In genomic region chr21:15875286-15875685, GRCh38 we compare ENCODE assay signal across 33 cellular contexts.
"Had no signal": no experiment of that assay in that cellular context is flagged by ENCODE, and none has a peak within 500 bp of the region (broad histone marks: within the 10 kb centered on the region; RNA-seq: fewer than 3 reads in every experiment).

No MANE protein-coding gene starts in this region.

- FAIRE-seq: RCC 7860 had no signal

- H3K4me3 ChIP-seq: ascending aorta, PC-9 had no signal

- DNase-seq: activated CD4-positive, alpha-beta memory T cell treated with anti-CD3 and anti-CD28 coated beads, Interleukin-2, amount 10 ng/mL, durations not matched to agents 7 days and 5 days; activated CD4-positive, alpha-beta T cell treated with anti-CD3 and anti-CD28 coated beads for 1 hour; activated CD4-positive, alpha-beta T cell treated with anti-CD3 and anti-CD28 coated beads for 48 hours; activated CD4-positive, CD25-positive, alpha-beta regulatory T cell; activated gamma-delta T cell; activated naive CD4-positive, alpha-beta T cell treated with Interleukin-2 at 50 U/mL for 16 hours; activated naive CD8-positive, alpha-beta T cell treated with anti-CD3 and anti-CD28 coated beads, Interleukin-2, amount 10 ng/mL, durations not matched to agents 7 days and 5 days; activated T-cell treated with anti-CD3 and anti-CD28 coated beads, Interleukin-2, amount 50 U/mL, for 24 hours; amygdala; caudate nucleus; cerebellar nuclear complex; NCI-H1092 treated with DMSO at 0.1 percent for 48 hours; NCI-H1417; NCI-H146; NCI-H187; NCI-H2081 treated with DMSO at 0.1 percent for 48 hours; NCI-H345; NCI-H510A; NCI-H526; NCI-H748 treated with DMSO at 0.1 percent for 48 hours; NK-92 treated with Interleukin-12 subunit alpha and Interleukin-12 subunit beta, amount 100 ng/mL, for 24 hours; SIG-M5; T-cell; T-helper 2 cell; T-helper 9 cell; WERI-Rb-1 had no signal

- H3K4me1 Mint-ChIP-seq: activated CD4-positive, alpha-beta memory T cell treated with anti-CD3 and anti-CD28 coated beads, Interleukin-2, amount 10 ng/mL, durations not matched to agents 7 days and 5 days; activated naive CD4-positive, alpha-beta T cell treated with anti-CD3 and anti-CD28 coated beads, Interleukin-2, amount 50 U/mL, for 24 hours; T-cell had no signal

- H3K9me3 Mint-ChIP-seq: activated CD4-positive, alpha-beta memory T cell treated with anti-CD3 and anti-CD28 coated beads, Interleukin-2, amount 10 ng/mL, durations not matched to agents 7 days and 5 days; activated T-helper 2 cell treated with anti-CD3 and anti-CD28 coated beads, Interferon-gamma antibody, Interleukin-2, Interleukin-4, amounts not matched to agents 10 μg/mL and 5 μg/mL and 100 μg/mL, durations not matched to agents 14 hours and 24 hours and 36 hours had no signal

- H3K27ac Mint-ChIP-seq: activated CD4-positive, alpha-beta memory T cell treated with anti-CD3 and anti-CD28 coated beads, Interleukin-2, amount 10 ng/mL, durations not matched to agents 7 days and 5 days; activated naive CD4-positive, alpha-beta T cell treated with anti-CD3 and anti-CD28 coated beads, Interleukin-2, amount 50 U/mL, for 24 hours; activated naive CD8-positive, alpha-beta T cell treated with anti-CD3 and anti-CD28 coated beads, Interleukin-2, amount 10 ng/mL, durations not matched to agents 7 days and 5 days; activated T-cell treated with anti-CD3 and anti-CD28 coated beads, Interleukin-2, amount 50 U/mL, for 24 hours; activated T-helper 2 cell treated with anti-CD3 and anti-CD28 coated beads, Interferon-gamma antibody, Interleukin-2, Interleukin-4, amounts not matched to agents 10 μg/mL and 5 μg/mL and 100 μg/mL, durations not matched to agents 14 hours and 24 hours and 36 hours; T-cell had no signal

- H3K4me1 ChIP-seq: ascending aorta had no signal

- H3K4me3 Mint-ChIP-seq: activated CD4-positive, alpha-beta memory T cell treated with anti-CD3 and anti-CD28 coated beads, Interleukin-2, amount 10 ng/mL, durations not matched to agents 7 days and 5 days; activated naive CD4-positive, alpha-beta T cell treated with anti-CD3 and anti-CD28 coated beads, Interleukin-2, amount 50 U/mL, for 24 hours; activated naive CD8-positive, alpha-beta T cell treated with anti-CD3 and anti-CD28 coated beads, Interleukin-2, amount 10 ng/mL, durations not matched to agents 7 days and 5 days; activated T-cell treated with anti-CD3 and anti-CD28 coated beads, Interleukin-2, amount 50 U/mL, for 24 hours; T-cell had no signal

- H3K27me3 Mint-ChIP-seq: activated CD4-positive, alpha-beta memory T cell treated with anti-CD3 and anti-CD28 coated beads, Interleukin-2, amount 10 ng/mL, durations not matched to agents 7 days and 5 days; activated naive CD4-positive, alpha-beta T cell treated with anti-CD3 and anti-CD28 coated beads, Interleukin-2, amount 50 U/mL, for 24 hours; activated naive CD8-positive, alpha-beta T cell treated with anti-CD3 and anti-CD28 coated beads, Interleukin-2, amount 10 ng/mL, durations not matched to agents 7 days and 5 days; activated T-cell treated with anti-CD3 and anti-CD28 coated beads, Interleukin-2, amount 50 U/mL, for 24 hours; T-cell had no signal

- H3K27me3 ChIP-seq: ascending aorta had no signal

- H3K27ac ChIP-seq: ascending aorta, KMS-11, PC-9, RWPE1, WERI-Rb-1 had no signal
